In genomic region chr5:171898379-171898778, GRCh38 we compare ENCODE assay signal across 1 cellular context.
TF ChIP-seq lines count a peak whose summit lies in the region.

No MANE protein-coding gene starts in this region.

TF ChIP-seq in HEK293, 187 proteins besides CTCF, POLR2A, EP300 and RAD21:
- TF ChIP-seq ZNF214 (tag by site-specific recombination; IDR thresholded peaks at IDR 0.05; ENCODE audit: borderline replicate concordance) (no peak), PRDM6 (tag by site-specific recombination; IDR thresholded peaks at IDR 0.05) (0 out of 2 replicates have a peak, but pooled peaks have one; percentile 18), SP7 (tag by site-specific recombination; IDR thresholded peaks at IDR 0.05) (no peak), ZNF18 (tag by site-specific recombination; IDR thresholded peaks at IDR 0.05) (no peak), YY1 (tag by site-specific recombination; IDR thresholded peaks at IDR 0.05) (no peak)
